8 cellular contexts compared by ENCODE assay signal in the genomic region with DNA sequence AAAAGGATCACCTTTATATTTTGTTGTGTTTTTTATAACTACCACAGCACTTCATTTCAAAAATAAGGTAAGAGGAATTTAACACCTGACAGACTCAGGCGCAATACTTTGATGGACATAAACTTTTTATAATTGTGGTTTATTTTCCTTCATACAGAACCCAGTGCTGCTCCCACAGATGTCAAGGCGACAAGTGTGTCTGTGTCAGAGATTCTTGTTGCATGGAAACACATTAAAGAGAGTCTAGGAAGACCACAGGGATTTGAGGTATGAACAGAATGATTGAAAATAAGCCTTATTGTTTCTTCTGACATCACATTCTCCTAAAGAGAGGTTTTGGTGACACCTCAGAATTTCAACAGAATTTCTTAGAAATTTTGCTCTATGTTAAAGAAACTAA.
"Had no signal": no experiment of that assay in that cellular context is flagged by ENCODE, and none has a peak within 500 bp of the region (broad histone marks: within the 10 kb centered on the region; RNA-seq: fewer than 3 reads in every experiment).

No MANE protein-coding gene starts in this region.

- DNase-seq: GDM1, GF-D8 had no signal

- FAIRE-seq: G401.6, GM12878, GM12891, GM12892, GM18507, GM19239 had no signal

- ATAC-seq: GM12878 had no signal

- H3K4me3 ChIP-seq: GM12878 had no signal
